In genomic region chrX:64093761-64094160, GRCh38 we compare ENCODE assay signal across 9 cellular contexts.
DNase-seq lines count a peak whose midpoint lies in the region; ATAC-seq and TF ChIP-seq lines count a peak whose summit lies in the region.
"Had no signal": no experiment of that assay in that cellular context is flagged by ENCODE, and none has a peak within 500 bp of the region (broad histone marks: within the 10 kb centered on the region; RNA-seq: fewer than 3 reads in every experiment).

No MANE protein-coding gene starts in this region.

- TF ChIP-seq POLR2A in ovary (IDR thresholded peaks at IDR 0.05) = no peak

- ATAC-seq in aorta (ENCODE audit: low FRiP score) = peak; percentile 22
- no peak for ATAC-seq in HG03280 (IDR thresholded peaks at IDR 0.05; ENCODE audit: unreplicated experiment)

- H3K27me3 ChIP-seq in cardiac muscle cell (no peaks in the 10 kb centered on the region), right atrium auricular region (no peaks in the 10 kb centered on the region), aorta (ENCODE audit: control insufficient read depth in 1 of 2, insufficient read depth in 2 of 2, low read length in 1 of 2) (no peaks in the 10 kb centered on the region), colonic mucosa (no peaks in the 10 kb centered on the region), ovary (no peaks in the 10 kb centered on the region)

- WGBS in aorta, 2 donors = 6 to 8% methylated on average over 2 of the region's 2 CpGs
- WGBS in ovary, 3 donors = 9 to 15% (median 15%) methylated on average over 2 of the region's 2 CpGs

- TF ChIP-seq CTCF in cardiac muscle cell (IDR thresholded peaks at IDR 0.05; ENCODE audit: low read depth, low read length) (peak; percentile 23), right atrium auricular region (IDR thresholded peaks at IDR 0.05) (peak in 1 of 2 donors; percentile 57), colonic mucosa (IDR thresholded peaks at IDR 0.05) (no peak), ovary (IDR thresholded peaks at IDR 0.05) (no peak)

- H3K36me3 ChIP-seq in cardiac muscle cell (no peaks in the 10 kb centered on the region), right atrium auricular region (no peaks in the 10 kb centered on the region), aorta (ENCODE audit: control insufficient read depth in 1 of 2, insufficient read depth in 2 of 2, low read length in 1 of 2) (no peaks in the 10 kb centered on the region), colonic mucosa (no peaks in the 10 kb centered on the region), ovary (no peaks in the 10 kb centered on the region)

- no peak overlapping the region for H3K27ac ChIP-seq in cardiac muscle cell
- no peak overlapping the region for H3K27ac ChIP-seq in right atrium auricular region
- no peak overlapping the region for H3K27ac ChIP-seq in aorta (ENCODE audit: low read depth in 1 of 2, low read length in 2 of 2)
- H3K27ac ChIP-seq in colonic mucosa = no peak overlapping the region
- no peak overlapping the region for H3K27ac ChIP-seq in ovary

- intact Hi-C loops in aorta (cut with DNase I) = no loop called here
- intact Hi-C loops in colonic mucosa (cut with DNase I) = no loop called here
- intact Hi-C loops in ovary (cut with DNase I) = no loop called here

- no peaks in the 10 kb centered on the region for H3K9me3 ChIP-seq in cardiac muscle cell (ENCODE audit: low read depth)
- peaks cover 0 to 6% of the 10 kb centered on the region in 2 donors for H3K9me3 ChIP-seq in right atrium auricular region
- H3K9me3 ChIP-seq in aorta (ENCODE audit: control insufficient read depth, low read length) = no peaks in the 10 kb centered on the region
- no peaks in the 10 kb centered on the region for H3K9me3 ChIP-seq in colonic mucosa
- H3K9me3 ChIP-seq in ovary = no peaks in the 10 kb centered on the region

- no peaks in the 10 kb centered on the region for H3K4me1 ChIP-seq in cardiac muscle cell (ENCODE audit: low read depth)
- no peaks in the 10 kb centered on the region for H3K4me1 ChIP-seq in right atrium auricular region
- H3K4me1 ChIP-seq in aorta (ENCODE audit: control insufficient read depth in 1 of 2, insufficient read depth in 2 of 2, low read length in 2 of 2) = no peaks in the 10 kb centered on the region
- H3K4me1 ChIP-seq in colonic mucosa = no peaks in the 10 kb centered on the region
- H3K4me1 ChIP-seq in ovary (ENCODE audit: insufficient read depth) = no peaks in the 10 kb centered on the region

- no peak overlapping the region for H3K4me3 ChIP-seq in cardiac muscle cell
- no peak overlapping the region for H3K4me3 ChIP-seq in right atrium auricular region
- no peak overlapping the region for H3K4me3 ChIP-seq in aorta (ENCODE audit: low read length in 2 of 2)
- H3K4me3 ChIP-seq in colonic mucosa = no peak overlapping the region
- H3K4me3 ChIP-seq in ovary = no peak overlapping the region

- TF ChIP-seq EP300 in ovary (IDR thresholded peaks at IDR 0.05) = no peak

- no peak overlapping the region for H3K9ac ChIP-seq in colonic mucosa (ENCODE audit: low read depth in 2 of 2, low read length in 2 of 2)

- DNase-seq in cardiac muscle cell (ENCODE audit: low read depth in 1 of 2, low spot score in 1 of 2) (peak; percentile 1 to 22), right atrium auricular region (ENCODE audit: low spot score) (no peak), RPMI7951 (ENCODE audit: low read depth) (peak; percentile 12), iPS-NIHi7 (ENCODE audit: extremely low spot score) (peak; percentile 35), aorta (no peak), colonic mucosa (no peak), ovary (no peak)
- DNase-seq: amniotic stem cell had no signal

Comparison
In these comparisons a context has a peak if more than half of its experiments do, and no peak if none do; other contexts are left out.
1. DNase-seq: peak in cardiac muscle cell (2 of 2), RPMI7951 (single experiment) and iPS-NIHi7 (single experiment); none in right atrium auricular region (single experiment), aorta (0 of 2), colonic mucosa (single experiment) and ovary (0 of 5).